In genomic region chr10:11018830-11019692, GRCh38 we compare ENCODE assay signal across 8 cellular contexts. TPM values are rescaled to one million over a fixed set of nuclear protein-coding genes. Genes with fewer than 3 reads are reported as not detected.
DNase-seq lines count a peak whose midpoint lies in the region; ATAC-seq and TF ChIP-seq lines count a peak whose summit lies in the region.

No MANE protein-coding gene starts in this region.

- H3K27me3 Mint-ChIP-seq in CD4-positive, CD25-positive, alpha-beta regulatory T cell, result peaks cover 87% of the 10 kb centered on the region
- peaks cover 4% of the 10 kb centered on the region for H3K27me3 Mint-ChIP-seq in neural progenitor cell (ENCODE audit: insufficient read depth, low read depth)

- no peak for TF ChIP-seq CTCF in neural progenitor cell (IDR thresholded peaks at IDR 0.05)

- H3K9me3 Mint-ChIP-seq in CD4-positive, CD25-positive, alpha-beta regulatory T cell, result peaks cover 0 to 2% (median 0%) of the 10 kb centered on the region in 7 donors
- no peaks in the 10 kb centered on the region for H3K9me3 Mint-ChIP-seq in neural progenitor cell

- H3K4me2 ChIP-seq in neural progenitor cell, result peak overlapping the region; percentile 86

- H3K36me3 ChIP-seq in CD4-positive, CD25-positive, alpha-beta regulatory T cell (ENCODE audit: control insufficient read depth, insufficient read depth, low read length), result no peaks in the 10 kb centered on the region
- no peaks in the 10 kb centered on the region for H3K36me3 ChIP-seq in NT2/D1 (ENCODE audit: insufficient read depth, insufficient read length, low read length)
- H3K36me3 ChIP-seq in esophagus (ENCODE audit: control insufficient read depth in 2 of 2, insufficient read depth in 2 of 2, low read length in 1 of 2), result no peaks in the 10 kb centered on the region
- no peaks in the 10 kb centered on the region for H3K36me3 ChIP-seq in neural progenitor cell

- no peak for DNase-seq in CD4-positive, CD25-positive, alpha-beta regulatory T cell
- DNase-seq in NT2/D1 (ENCODE audit: low read depth, low spot score) (no peak), neural progenitor cell (ENCODE audit: low spot score) (no peak), HUDEP-2 (lab: John Stamatoyannopoulos, UW; ENCODE audit: unreplicated experiment in 76 of 76) (no peak), SKM-1 treated with dmso at 0.1 percent for 144 hours (lab: John Stamatoyannopoulos, UW; ENCODE audit: unreplicated experiment) (no peak)

- H3K9me3 ChIP-seq in CD4-positive, CD25-positive, alpha-beta regulatory T cell (ENCODE audit: control insufficient read depth in 2 of 2, low read length in 2 of 2), result no peaks in the 10 kb centered on the region
- no peaks in the 10 kb centered on the region for H3K9me3 ChIP-seq in NT2/D1 (ENCODE audit: insufficient read depth, low read length)
- no peaks in the 10 kb centered on the region for H3K9me3 ChIP-seq in esophagus (ENCODE audit: control insufficient read depth in 2 of 2, insufficient read depth in 1 of 2, low read depth in 1 of 2, low read length in 1 of 2)
- no peaks in the 10 kb centered on the region for H3K9me3 ChIP-seq in neural progenitor cell (ENCODE audit: low read depth)

- H3K4me3 ChIP-seq in CD4-positive, CD25-positive, alpha-beta regulatory T cell (ENCODE audit: low read depth, low read length), result no peak overlapping the region
- peak overlapping the region; percentile 66 for H3K4me3 ChIP-seq in NT2/D1 (ENCODE audit: insufficient read length, low read depth)
- H3K4me3 ChIP-seq in esophagus (ENCODE audit: low read depth in 1 of 2, low read length in 2 of 2), result peak overlapping the region; percentile 75 to 80
- H3K4me3 ChIP-seq in neural progenitor cell, result peak overlapping the region; percentile 81

- H3K9ac ChIP-seq in NT2/D1 (ENCODE audit: insufficient read length, low read depth) (no peak overlapping the region), neural progenitor cell (no peak overlapping the region)

- no peak overlapping the region for H3K27ac ChIP-seq in CD4-positive, CD25-positive, alpha-beta regulatory T cell (ENCODE audit: insufficient read depth, low read length, poor library complexity, severe bottlenecking)
- H3K27ac ChIP-seq in esophagus (ENCODE audit: low read depth in 2 of 2, low read length in 1 of 2), result peak overlapping the region in 1 of 2 donors; percentile 71
- H3K27ac ChIP-seq in neural progenitor cell, result no peak overlapping the region

- H3K79me2 ChIP-seq in neural progenitor cell (ENCODE audit: low read depth), result peaks cover 34% of the 10 kb centered on the region

- H3K36me3 Mint-ChIP-seq in CD4-positive, CD25-positive, alpha-beta regulatory T cell, result no peaks in the 10 kb centered on the region
- no peaks in the 10 kb centered on the region for H3K36me3 Mint-ChIP-seq in neural progenitor cell

- peaks cover 35% of the 10 kb centered on the region for H3F3A ChIP-seq in neural progenitor cell (ENCODE audit: low read depth)

- H3K4me1 ChIP-seq in CD4-positive, CD25-positive, alpha-beta regulatory T cell (ENCODE audit: control insufficient read depth, insufficient read depth, low read length, poor library complexity, severe bottlenecking), result peaks cover 10% of the 10 kb centered on the region
- peaks cover 2% of the 10 kb centered on the region for H3K4me1 ChIP-seq in NT2/D1 (ENCODE audit: insufficient read depth, insufficient read length)
- H3K4me1 ChIP-seq in esophagus (ENCODE audit: control insufficient read depth in 2 of 2, insufficient read depth in 2 of 2, low read length in 1 of 2), result no peaks in the 10 kb centered on the region
- H3K4me1 ChIP-seq in neural progenitor cell, result peaks cover 79% of the 10 kb centered on the region

- no peak overlapping the region for H3K27ac Mint-ChIP-seq in CD4-positive, CD25-positive, alpha-beta regulatory T cell
- H3K27ac Mint-ChIP-seq in neural progenitor cell, result peak overlapping the region; percentile 13

- H3K4me3 Mint-ChIP-seq in CD4-positive, CD25-positive, alpha-beta regulatory T cell, result peak overlapping the region; percentile 60 to 85 (median 82)
- H3K4me3 Mint-ChIP-seq in neural progenitor cell, result peak overlapping the region; percentile 85

- peaks cover 0 to 14% (median 5%) of the 10 kb centered on the region in 4 donors for H3K4me1 Mint-ChIP-seq in CD4-positive, CD25-positive, alpha-beta regulatory T cell
- H3K4me1 Mint-ChIP-seq in neural progenitor cell, result peaks cover 55% of the 10 kb centered on the region

- WGBS in esophagus, 2 donors, result 27 to 29% methylated on average over 12 of the region's 12 CpGs

- peak overlapping the region; percentile 83 for H2AFZ ChIP-seq in neural progenitor cell (replicated peaks)

- no peak for ATAC-seq in CD4-positive, CD25-positive, alpha-beta regulatory T cell (ENCODE audit: low read depth in 2 of 2)
- ATAC-seq in HG02870 (IDR thresholded peaks at IDR 0.05; ENCODE audit: unreplicated experiment) (no peak), GM21737 (IDR thresholded peaks at IDR 0.05; ENCODE audit: unreplicated experiment) (no peak)

- peaks cover 28% of the 10 kb centered on the region for H4K20me1 ChIP-seq in neural progenitor cell (ENCODE audit: low read depth)

- H3K27me3 ChIP-seq in CD4-positive, CD25-positive, alpha-beta regulatory T cell (ENCODE audit: control insufficient read depth, insufficient read depth, low read length), result peaks cover 72% of the 10 kb centered on the region
- H3K27me3 ChIP-seq in NT2/D1 (ENCODE audit: insufficient read depth, insufficient read length), result peaks cover 36% of the 10 kb centered on the region
- H3K27me3 ChIP-seq in esophagus (ENCODE audit: control insufficient read depth in 1 of 2, insufficient read depth in 2 of 2, low read length in 2 of 2), result peaks cover 0 to 3% of the 10 kb centered on the region in 2 donors
- H3K27me3 ChIP-seq in neural progenitor cell, result peaks cover 27% of the 10 kb centered on the region

RNA-seq across cellular contexts. Expression of gene CELF2, which starts 1.4 kb away (rescaled TPM):
- 230 TPM for total RNA-seq in CD4-positive, CD25-positive, alpha-beta regulatory T cell
- 100 to 1,000 TPM; 117 to 162 (median 145) TPM for polyA plus RNA-seq in CD4-positive, CD25-positive, alpha-beta regulatory T cell
- 1 to 10 TPM; 2.2 to 4.0 TPM for polyA plus RNA-seq in esophagus
- 31.6 and 33.8 TPM in 2 replicates for total RNA-seq in neural progenitor cell (ENCODE audit: low replicate concordance)
